10 cellular contexts compared by ENCODE assay signal in the genomic region with DNA sequence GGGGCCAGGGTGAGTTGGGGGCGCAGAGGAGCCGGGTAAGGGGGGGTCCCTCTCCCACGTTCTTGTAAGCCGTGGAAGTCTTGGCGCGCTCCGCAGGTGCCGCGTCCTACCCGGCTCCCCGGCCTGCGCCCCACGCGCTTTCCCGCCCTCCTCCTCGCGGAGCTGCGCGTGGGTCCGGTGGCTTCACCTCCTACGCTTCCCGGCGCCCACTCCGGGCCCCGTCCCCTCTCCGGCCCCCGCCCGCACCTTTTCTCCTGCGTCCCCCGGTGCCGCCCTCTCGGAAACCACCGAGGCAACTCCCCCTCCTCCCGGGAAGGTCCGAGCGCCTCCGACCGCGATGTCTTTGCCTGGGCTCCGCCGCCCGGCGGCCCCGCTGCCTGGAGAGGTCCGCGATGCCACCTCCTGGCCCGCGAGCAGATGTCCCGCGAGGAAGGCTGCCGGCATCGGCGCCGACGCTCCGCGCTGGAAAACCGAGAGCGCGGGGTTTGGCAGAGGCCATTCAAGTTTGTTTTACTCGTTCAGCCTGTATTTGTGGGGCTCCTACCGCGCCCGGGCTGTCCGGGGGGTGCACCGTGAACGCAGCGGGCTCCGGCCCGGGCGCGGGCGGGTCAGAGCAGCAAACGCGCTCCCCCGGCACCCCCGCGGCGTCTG. TPM values are rescaled to one million over a fixed set of nuclear protein-coding genes. Genes with fewer than 3 reads are reported as not detected.
A peak's percentile ranks its signal among the peaks of the same experiment; 100 is the strongest.
DNase-seq lines count a peak whose midpoint lies in the region; ATAC-seq and TF ChIP-seq lines count a peak whose summit lies in the region.
"Had no signal": no experiment of that assay in that cellular context is flagged by ENCODE, and none has a peak within 500 bp of the region (broad histone marks: within the 10 kb centered on the region; RNA-seq: fewer than 3 reads in every experiment).

No MANE protein-coding gene starts in this region.

- intact Hi-C loops in Right ventricle myocardium superior (cut with DNase I), result no loop called here
- intact Hi-C loops in cardiac septum (cut with DNase I), result no loop called here

- peaks cover 0 to 45% (median 24%) of the 10 kb centered on the region in 4 donors for H3K4me1 ChIP-seq in tibial nerve

- H3K4me3 ChIP-seq in cardiac fibroblast (replicated peaks in 1 of 2; ENCODE audit: low read depth in 2 of 2, low read length in 2 of 2), result no peak overlapping the region
- H3K4me3 ChIP-seq in tibial nerve, result peak overlapping the region in 1 of 4 donors; percentile 40
- H3K4me3 ChIP-seq: BLaER1 treated with 17β-estradiol and CSF1 and Interleukin-3, amounts not matched to agents 10 nM and 100 nM had no signal

- DNase-seq in Right ventricle myocardium superior (no peak), cardiac septum (ENCODE audit: low spot score) (no peak), cardiac fibroblast (ENCODE audit: low read depth in 2 of 2) (peak; percentile 16 to 30), iris pigment epithelial cell (ENCODE audit: low read depth) (peak; percentile 10), tibial nerve (ENCODE audit: low spot score in 2 of 2) (no peak)
- no peak for DNase-seq in activated naive CD4-positive, alpha-beta T cell (lab: John Stamatoyannopoulos, UW)

- peak; percentile 16 for TF ChIP-seq CTCF in cardiac fibroblast (IDR thresholded peaks at IDR 0.05; ENCODE audit: low read depth, low read length)
- peak; percentile 11 to 73 (median 37) for TF ChIP-seq CTCF in tibial nerve (IDR thresholded peaks at IDR 0.05)

- H3K36me3 ChIP-seq in tibial nerve, result peaks cover 0 to 11% (median 0%) of the 10 kb centered on the region in 3 donors

- peaks cover 0 to 5% (median 0%) of the 10 kb centered on the region in 4 donors for H3K9me3 ChIP-seq in tibial nerve

- no peak for TF ChIP-seq POLR2A in tibial nerve (IDR thresholded peaks at IDR 0.05)

- 0 to 1% methylated on average over 48 to 51 of the region's 79 CpGs for WGBS in tibial nerve, 2 donors

- ATAC-seq in Right ventricle myocardium superior (ENCODE audit: poor library complexity) (peak; percentile 42), GM21390 (IDR thresholded peaks at IDR 0.05; ENCODE audit: unreplicated experiment) (no peak), HG03159 (IDR thresholded peaks at IDR 0.05; ENCODE audit: unreplicated experiment) (no peak)

- no peak for TF ChIP-seq EP300 in tibial nerve (IDR thresholded peaks at IDR 0.05)

- H3K27ac ChIP-seq in tibial nerve, result peak overlapping the region in 1 of 4 donors; percentile 13
- H3K27ac ChIP-seq: BLaER1 treated with 17β-estradiol and CSF1 and Interleukin-3, amounts not matched to agents 10 nM and 100 nM; coronary artery had no signal

- peaks cover 6 to 76% of the 10 kb centered on the region in 2 donors for H3K27me3 ChIP-seq in tibial nerve

RNA-seq across cellular contexts. Expression of a gene that starts 2.4 kb away (rescaled TPM):
- total RNA-seq in Right ventricle myocardium superior (not detected), cardiac septum (not detected), tibial nerve (10 to 100 TPM in 1 of 4 donors, 1 to 10 TPM in 2, under 1 TPM in 1; 0.20 to 10.3 (median 2.5) TPM)

Comparison
In these comparisons a context has a peak if more than half of its experiments do, and no peak if none do; other contexts are left out.
1. DNase-seq: peak in cardiac fibroblast (2 of 2) and iris pigment epithelial cell (single experiment); none in Right ventricle myocardium superior (single experiment), cardiac septum (single experiment), tibial nerve (0 of 2) and activated naive CD4-positive, alpha-beta T cell (0 of 4).